ENCODE assay signal across 2 cellular contexts in genomic region chr20:57312138-57312537, GRCh38.
TF ChIP-seq lines count a peak whose summit lies in the region.

No MANE protein-coding gene starts in this region.

TF ChIP-seq in HepG2, 621 proteins besides CTCF, POLR2A, EP300 and RAD21:
- TF ChIP-seq FOXK1 (CRISPR knock-in tag; IDR thresholded peaks at IDR 0.05; ENCODE audit: borderline replicate concordance, low read depth) (no peak), UBTF (CRISPR knock-in tag; IDR thresholded peaks at IDR 0.05) (no peak), CREB1 (IDR thresholded peaks at IDR 0.05) (0 out of 2 replicates have a peak, but pooled peaks have one; percentile 52), CREB1 (CRISPR knock-in tag; IDR thresholded peaks at IDR 0.05) (no peak), TAF15 (IDR thresholded peaks at IDR 0.05; ENCODE audit: low read depth, low read length, poor library complexity, severe bottlenecking) (no peak)
- TF ChIP-seq, protein P1, sequence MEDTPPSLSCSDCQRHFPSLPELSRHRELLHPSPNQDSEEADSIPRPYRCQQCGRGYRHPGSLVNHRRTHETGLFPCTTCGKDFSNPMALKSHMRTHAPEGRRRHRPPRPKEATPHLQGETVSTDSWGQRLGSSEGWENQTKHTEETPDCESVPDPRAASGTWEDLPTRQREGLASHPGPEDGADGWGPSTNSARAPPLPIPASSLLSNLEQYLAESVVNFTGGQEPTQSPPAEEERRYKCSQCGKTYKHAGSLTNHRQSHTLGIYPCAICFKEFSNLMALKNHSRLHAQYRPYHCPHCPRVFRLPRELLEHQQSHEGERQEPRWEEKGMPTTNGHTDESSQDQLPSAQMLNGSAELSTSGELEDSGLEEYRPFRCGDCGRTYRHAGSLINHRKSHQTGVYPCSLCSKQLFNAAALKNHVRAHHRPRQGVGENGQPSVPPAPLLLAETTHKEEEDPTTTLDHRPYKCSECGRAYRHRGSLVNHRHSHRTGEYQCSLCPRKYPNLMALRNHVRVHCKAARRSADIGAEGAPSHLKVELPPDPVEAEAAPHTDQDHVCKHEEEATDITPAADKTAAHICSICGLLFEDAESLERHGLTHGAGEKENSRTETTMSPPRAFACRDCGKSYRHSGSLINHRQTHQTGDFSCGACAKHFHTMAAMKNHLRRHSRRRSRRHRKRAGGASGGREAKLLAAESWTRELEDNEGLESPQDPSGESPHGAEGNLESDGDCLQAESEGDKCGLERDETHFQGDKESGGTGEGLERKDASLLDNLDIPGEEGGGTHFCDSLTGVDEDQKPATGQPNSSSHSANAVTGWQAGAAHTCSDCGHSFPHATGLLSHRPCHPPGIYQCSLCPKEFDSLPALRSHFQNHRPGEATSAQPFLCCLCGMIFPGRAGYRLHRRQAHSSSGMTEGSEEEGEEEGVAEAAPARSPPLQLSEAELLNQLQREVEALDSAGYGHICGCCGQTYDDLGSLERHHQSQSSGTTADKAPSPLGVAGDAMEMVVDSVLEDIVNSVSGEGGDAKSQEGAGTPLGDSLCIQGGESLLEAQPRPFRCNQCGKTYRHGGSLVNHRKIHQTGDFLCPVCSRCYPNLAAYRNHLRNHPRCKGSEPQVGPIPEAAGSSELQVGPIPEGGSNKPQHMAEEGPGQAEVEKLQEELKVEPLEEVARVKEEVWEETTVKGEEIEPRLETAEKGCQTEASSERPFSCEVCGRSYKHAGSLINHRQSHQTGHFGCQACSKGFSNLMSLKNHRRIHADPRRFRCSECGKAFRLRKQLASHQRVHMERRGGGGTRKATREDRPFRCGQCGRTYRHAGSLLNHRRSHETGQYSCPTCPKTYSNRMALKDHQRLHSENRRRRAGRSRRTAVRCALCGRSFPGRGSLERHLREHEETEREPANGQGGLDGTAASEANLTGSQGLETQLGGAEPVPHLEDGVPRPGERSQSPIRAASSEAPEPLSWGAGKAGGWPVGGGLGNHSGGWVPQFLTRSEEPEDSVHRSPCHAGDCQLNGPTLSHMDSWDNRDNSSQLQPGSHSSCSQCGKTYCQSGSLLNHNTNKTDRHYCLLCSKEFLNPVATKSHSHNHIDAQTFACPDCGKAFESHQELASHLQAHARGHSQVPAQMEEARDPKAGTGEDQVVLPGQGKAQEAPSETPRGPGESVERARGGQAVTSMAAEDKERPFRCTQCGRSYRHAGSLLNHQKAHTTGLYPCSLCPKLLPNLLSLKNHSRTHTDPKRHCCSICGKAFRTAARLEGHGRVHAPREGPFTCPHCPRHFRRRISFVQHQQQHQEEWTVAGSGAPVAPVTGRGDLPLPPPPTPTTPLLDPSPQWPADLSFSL (CRISPR knock-in tag; IDR thresholded peaks at IDR 0.05): no peak

TF ChIP-seq in H1, 55 proteins besides CTCF, POLR2A, EP300 and RAD21:
- TF ChIP-seq E2F6 (IDR thresholded peaks at IDR 0.05) (no peak), EGR1 (IDR thresholded peaks at IDR 0.05; ENCODE audit: borderline replicate concordance, low read depth, low read length) (no peak), JUN (IDR thresholded peaks at IDR 0.05; ENCODE audit: low read depth, low read length) (no peak), ATF2 (IDR thresholded peaks at IDR 0.05; ENCODE audit: low read length) (no peak), NANOG (IDR thresholded peaks at IDR 0.05; ENCODE audit: insufficient read depth, low read depth, low read length, poor library complexity, severe bottlenecking) (no peak), BRCA1 (IDR thresholded peaks at IDR 0.05; ENCODE audit: low read depth, low read length) (no peak), CHD1 (IDR thresholded peaks at IDR 0.05; ENCODE audit: low read depth, low read length) (no peak), SUZ12 (IDR thresholded peaks at IDR 0.05; ENCODE audit: low read length) (no peak), CEBPB (IDR thresholded peaks at IDR 0.05; ENCODE audit: low read depth, low read length) (no peak), CHD7 (IDR thresholded peaks at IDR 0.05; ENCODE audit: insufficient replicate concordance, low read length) (no peak), SAP30 (IDR thresholded peaks at IDR 0.05; ENCODE audit: insufficient read depth, insufficient replicate concordance, low read length) (no peak), GTF2F1 (IDR thresholded peaks at IDR 0.05; ENCODE audit: borderline replicate concordance, low read depth, low read length) (no peak), BACH1 (IDR thresholded peaks at IDR 0.05; ENCODE audit: low read length) (no peak)
